ENCODE assay signal across 8 cellular contexts in the genomic region with DNA sequence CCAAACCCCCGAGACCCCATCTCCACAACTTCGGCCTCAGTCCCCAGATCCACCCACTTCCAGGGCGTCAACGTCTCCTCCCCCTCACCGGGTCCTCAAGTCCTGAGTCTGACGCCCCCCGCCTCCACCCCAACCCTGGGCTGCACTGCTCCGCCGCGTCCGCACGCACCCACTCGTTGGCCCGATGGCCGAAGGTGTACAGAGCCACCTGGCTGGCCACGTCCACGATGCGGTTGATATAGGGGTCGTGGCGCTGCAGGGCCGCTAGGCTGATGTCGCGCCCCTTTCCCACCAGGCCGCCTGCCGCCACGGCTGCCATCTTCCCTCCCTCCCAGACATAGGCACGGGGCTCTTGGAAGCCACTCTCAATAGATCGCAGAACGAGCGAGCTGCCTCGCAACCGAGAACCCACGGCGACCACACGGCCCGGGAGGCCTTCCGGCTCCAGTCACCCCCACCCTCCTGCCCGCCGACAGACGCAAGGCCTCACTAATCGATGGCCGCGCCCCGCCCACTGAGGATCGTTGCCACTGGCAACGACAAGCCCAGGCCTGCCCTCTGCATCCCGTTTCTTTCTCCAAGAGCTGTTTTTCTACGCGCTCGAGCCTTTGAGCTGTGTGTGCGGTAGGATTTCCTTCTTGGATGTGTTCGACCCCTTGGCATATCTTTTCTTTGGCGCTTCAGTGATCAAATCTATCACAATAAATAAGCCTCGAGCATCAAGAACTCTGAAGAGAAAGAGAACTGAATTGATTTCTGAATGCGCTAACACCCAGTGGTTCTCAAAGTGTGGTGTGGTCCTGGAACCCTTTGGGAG. TPM values are rescaled to one million over a fixed set of nuclear protein-coding genes. Genes with fewer than 3 reads are reported as not detected.
DNase-seq lines count a peak whose midpoint lies in the region; ATAC-seq, FAIRE-seq and TF ChIP-seq lines count a peak whose summit lies in the region.

A gene (minus strand): TSS at position 345 of the 817 bp plus-strand sequence. CDS start 26 bp downstream, at position 319.

- peaks cover 0 to 4% (median 2%) of the 10 kb centered on the region in 4 experiments; a peak in 2 of 7 replicates for H3K4me1 ChIP-seq in H1 (replicated peaks in 1 of 4; ENCODE audit: control insufficient read depth in 3 of 4, insufficient read depth in 4 of 4, low read length in 3 of 4)

- peak within 1 kb of the TSS; percentile 76; the same call in 1 of the 2 replicates for H2BK15ac ChIP-seq in H1 (ENCODE audit: low read length)

- peak within 1 kb of the TSS; percentile 90 for H3K4me3 Mint-ChIP-seq in memory B cell

- H3K36me3 ChIP-seq in H1 (ENCODE audit: control insufficient read depth in 2 of 4, insufficient read depth in 4 of 4, low read length in 3 of 4), result no peaks in the 10 kb centered on the region

- WGBS in H1 (ENCODE audit: extremely low coverage in 1 of 2, insufficient coverage in 1 of 2, insufficient read length in 1 of 2, insufficient replicate concordance in 2 of 2, low coverage in 1 of 2, low lambda C conversion rate in 2 of 2, missing lambda C conversion rate in 1 of 2), 2 experiments, result 5% methylated on average over 55 of the region's 55 CpGs; no CpG with 5 or more reads in 1 of the 2 experiments

- H3K9me3 Mint-ChIP-seq in memory B cell, result no peaks in the 10 kb centered on the region

- peak within 1 kb of the TSS; percentile 100 for H4K91ac ChIP-seq in H1 (replicated peaks; ENCODE audit: insufficient read length, low read length)

- TF ChIP-seq RAD21 in H1 (IDR thresholded peaks at IDR 0.05 in 1 of 2, conservative IDR thresholded peaks at IDR 0.05 in 1 of 2; ENCODE audit: low read depth in 2 of 2, low read length in 2 of 2), result no peak

- FAIRE-seq in H1 (lab: Jason Lieb, UNC), result peak; percentile 88

- H4K5ac ChIP-seq in H1 (ENCODE audit: insufficient read length, low read depth, low read length), result peak within 1 kb of the TSS; percentile 98

- H3K27me3 ChIP-seq in H1 (replicated peaks in 1 of 4; ENCODE audit: control insufficient read depth in 3 of 4, extremely low read depth in 1 of 4, insufficient read depth in 3 of 4, low read length in 3 of 4), result no peaks in the 10 kb centered on the region

- H3K23me2 ChIP-seq in H1 (ENCODE audit: low read depth, low read length), result peaks cover 5% of the 10 kb centered on the region

- peak within 1 kb of the TSS; percentile 58 for H3K4ac ChIP-seq in H1 (replicated peaks; ENCODE audit: insufficient read length, low read depth, low read length)

- H2BK120ac ChIP-seq in H1 (replicated peaks; ENCODE audit: low read depth, low read length), result peak within 1 kb of the TSS; percentile 75

- H3K79me1 ChIP-seq in H1 (ENCODE audit: low read depth, low read length), result no peaks in the 10 kb centered on the region

- CTCF ChIA-PET in H1 (lab: Charles Lee; ENCODE audit: partially characterized antibody), result interaction anchor here (0.6 to 1.7 kb wide), 6 partner anchors 10 to 705 kb away, joined by 3 to 5 read pairs (median 3); no protein-coding TSS in a partner anchor

- POLR2A ChIA-PET in H1 (lab: Charles Lee; ENCODE audit: partially characterized antibody), result interaction anchor here (0.5 to 2.0 kb wide), 5 partner anchors 11 to 204 kb away, joined by 3 to 10 read pairs (median 4); no protein-coding TSS in a partner anchor

- H2BK12ac ChIP-seq in H1 (ENCODE audit: low read depth, low read length), result peak within 1 kb of the TSS; percentile 86

- peak within 1 kb of the TSS; percentile 87 to 96 (median 90) for H3K4me3 ChIP-seq in H1 (ENCODE audit: extremely low read depth in 1 of 4, insufficient read depth in 2 of 4, low read depth in 3 of 4, low read length in 4 of 4)

- H3K18ac ChIP-seq in H1 (ENCODE audit: extremely low read depth, low read length), result peak within 1 kb of the TSS; percentile 100

- TF ChIP-seq POLR2A in H1 (IDR thresholded peaks at IDR 0.05; ENCODE audit: control extremely low read depth in 1 of 2, low read depth in 2 of 2, low read length in 2 of 2), result peak in 1 of 2 experiments; percentile 80; a peak in 2 of 3 replicates

- TF ChIP-seq CTCF in GM20000 (IDR thresholded peaks at IDR 0.05; ENCODE audit: extremely low read depth, missing control alignments), result no peak
- TF ChIP-seq CTCF in H1 (IDR thresholded peaks at IDR 0.05; ENCODE audit: control extremely low read depth in 1 of 3, insufficient read depth in 1 of 3, low read depth in 1 of 3, low read length in 3 of 3), result no peak

- no peak within 1 kb of the TSS for H3K14ac ChIP-seq in H1 (ENCODE audit: insufficient read length)

- peak within 1 kb of the TSS; percentile 90 for H3K27ac ChIP-seq in H1 (ENCODE audit: low read depth, low read length)

- H2BK5ac ChIP-seq in H1 (ENCODE audit: low read depth, low read length), result peak within 1 kb of the TSS; percentile 98

- peaks cover 5% of the 10 kb centered on the region for H3K36me3 Mint-ChIP-seq in memory B cell

- peak within 1 kb of the TSS; percentile 84 for H2AFZ ChIP-seq in H1 (ENCODE audit: low read length)

- H2AK5ac ChIP-seq in H1 (ENCODE audit: low read depth, low read length), result no peak within 1 kb of the TSS

- peak within 1 kb of the TSS; percentile 95 for H3K56ac ChIP-seq in H1 (replicated peaks; ENCODE audit: insufficient read length, low read depth, low read length)

- peak within 1 kb of the TSS; percentile 81 to 89 (median 86) for H3K9ac ChIP-seq in H1 (replicated peaks in 1 of 4; ENCODE audit: extremely low read depth in 1 of 4, low read depth in 3 of 4, low read length in 3 of 4)

- no peak within 1 kb of the TSS for H3K23ac ChIP-seq in H1 (ENCODE audit: insufficient read length)

- H2BK20ac ChIP-seq in H1 (ENCODE audit: low read length), result no peak within 1 kb of the TSS

- peak within 1 kb of the TSS; percentile 98 for H3K27ac Mint-ChIP-seq in memory B cell

- H3K4me2 ChIP-seq in H1 (ENCODE audit: insufficient read depth in 1 of 2, low read depth in 2 of 2, low read length in 2 of 2), result peak within 1 kb of the TSS; percentile 71 to 83

- peaks cover 3 to 39% of the 10 kb centered on the region in 2 experiments; a peak in 3 of 4 replicates for H3K79me2 ChIP-seq in H1 (ENCODE audit: control insufficient read depth in 1 of 2, insufficient read depth in 2 of 2, low read length in 2 of 2)

- ATAC-seq in memory B cell (ENCODE audit: low read depth), result peak; percentile 99

- no peaks in the 10 kb centered on the region for H3K9me3 ChIP-seq in H1 (ENCODE audit: insufficient read depth in 2 of 2, low read depth in 1 of 2, low read length in 1 of 2)

- TF ChIP-seq EP300 in H1 (IDR thresholded peaks at IDR 0.05; ENCODE audit: borderline replicate concordance in 1 of 2, low read depth in 2 of 2, low read length in 2 of 2), result 0 out of 3 replicates have a peak, but pooled peaks of 1 of the 2 experiments have one; percentile 19

- no peaks in the 10 kb centered on the region for H4K20me1 ChIP-seq in H1 (replicated peaks in 1 of 2; ENCODE audit: control insufficient read depth in 1 of 2, insufficient read depth in 2 of 2, low read length in 2 of 2)

- H3K27me3 Mint-ChIP-seq in memory B cell, result no peaks in the 10 kb centered on the region

- DNase-seq in COLO829 (ENCODE audit: low spot score) (peak; percentile 86), GM20000 (ENCODE audit: low spot score) (peak; percentile 87), HT1080 (ENCODE audit: low read depth) (peak; percentile 97), NOMO-1 treated with DMSO at 0.1 percent for 48 hours (lab: John Stamatoyannopoulos, UW; ENCODE audit: unreplicated experiment) (peak; percentile 99), H1 (ENCODE audit: low read depth in 1 of 2, low spot score in 2 of 2) (peak; percentile 93 to 96), memory B cell (ENCODE audit: low spot score in 2 of 2) (peak; percentile 83 to 89)
- DNase-seq in activated CD8-positive, alpha-beta memory T cell treated with anti-CD3 and anti-CD28 coated beads for 48 hours (ENCODE audit: low read depth in 2 of 3, low spot score in 2 of 3), result peak; percentile 75 to 88 (median 84)
- DNase-seq in stimulated activated CD8-positive, alpha-beta memory T cell treated with anti-CD3 and anti-CD28 coated beads, Interleukin-12 subunit alpha, Interleukin-12 subunit beta, amount 100 ng/mL, for 24 hours (ENCODE audit: extremely low read depth), result peak; percentile 91

- H4K8ac ChIP-seq in H1 (ENCODE audit: extremely low read depth, insufficient read depth, low read length), result peak within 1 kb of the TSS; percentile 90; the same call in 1 of the 2 replicates

- H3K4me1 Mint-ChIP-seq in memory B cell, result peaks cover 21% of the 10 kb centered on the region

TF ChIP-seq in H1, 55 proteins besides CTCF, POLR2A, EP300 and RAD21 (continues in another document):
- TF ChIP-seq JUN (IDR thresholded peaks at IDR 0.05; ENCODE audit: low read depth, low read length) (no peak), SUZ12 (IDR thresholded peaks at IDR 0.05; ENCODE audit: low read length) (no peak), HDAC2 (IDR thresholded peaks at IDR 0.05; ENCODE audit: borderline replicate concordance in 1 of 2, low read depth in 2 of 2, low read length in 2 of 2) (peak in 1 of 2 experiments; percentile 79; a peak in 1 of 4 replicates), JUND (IDR thresholded peaks at IDR 0.05; ENCODE audit: low read length) (no peak), BCL11A (IDR thresholded peaks at IDR 0.05; ENCODE audit: low read depth in 2 of 2, low read length in 2 of 2) (no peak)
- TF ChIP-seq, protein P1, sequence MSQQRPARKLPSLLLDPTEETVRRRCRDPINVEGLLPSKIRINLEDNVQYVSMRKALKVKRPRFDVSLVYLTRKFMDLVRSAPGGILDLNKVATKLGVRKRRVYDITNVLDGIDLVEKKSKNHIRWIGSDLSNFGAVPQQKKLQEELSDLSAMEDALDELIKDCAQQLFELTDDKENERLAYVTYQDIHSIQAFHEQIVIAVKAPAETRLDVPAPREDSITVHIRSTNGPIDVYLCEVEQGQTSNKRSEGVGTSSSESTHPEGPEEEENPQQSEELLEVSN (IDR thresholded peaks at IDR 0.05), result peak; percentile 85
- TF ChIP-seq, protein P2, sequence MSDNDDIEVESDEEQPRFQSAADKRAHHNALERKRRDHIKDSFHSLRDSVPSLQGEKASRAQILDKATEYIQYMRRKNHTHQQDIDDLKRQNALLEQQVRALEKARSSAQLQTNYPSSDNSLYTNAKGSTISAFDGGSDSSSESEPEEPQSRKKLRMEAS (IDR thresholded peaks at IDR 0.05), result peak; percentile 87

RNA-seq across cellular contexts. Expression of the gene that starts here (rescaled TPM):
- total RNA-seq in HT1080 (2014; rRNA removed; shearing (Covaris generic)), result 13.0 and 15.9 TPM in 2 replicates
- polyA plus RNA-seq in HT1080 (2015; cell fraction: cytosol; rRNA removed), result 22.2 and 23.5 TPM in 2 replicates
- 28.2 and 28.6 TPM in 2 replicates for polyA plus RNA-seq in HT1080 (2015; cell fraction: nucleus; rRNA removed)
- total RNA-seq in H1 (2021; fragmentation: NEBNext Ultra II Directional; extraction: Animal tissue kit (Norgen Biotek cat#: 25700)), result 14.8 and 16.3 TPM in 2 replicates
- 29.0 and 29.7 TPM in 2 replicates for polyA plus RNA-seq in H1 (2011; rRNA removed)
- polyA plus RNA-seq in H1 (2011; cell fraction: cytosol; rRNA removed), result 33.5 TPM
- polyA plus RNA-seq in H1 (2011; cell fraction: nucleus; rRNA removed), result 29.8 TPM
- 14.9 to 17.6 TPM (median 15.5 TPM) in 4 replicates for polyA plus RNA-seq in H1 (2012, experiment 1 of 2)
- 10.2 TPM for polyA plus RNA-seq in H1 (2012, experiment 2 of 2)
- 19.3 TPM for polyA plus RNA-seq in H1 (2013, experiment 1 of 2)
- 19.3 TPM for polyA plus RNA-seq in H1 (2013, experiment 2 of 2)
- 26.3 and 31.5 TPM in 2 replicates for polyA minus RNA-seq in H1 (2011; rRNA and poly(A)+ RNA removed)
- polyA minus RNA-seq in H1 (2011; cell fraction: cytosol; rRNA and poly(A)+ RNA removed), result 10.4 TPM
- polyA minus RNA-seq in H1 (2011; cell fraction: nucleus; rRNA and poly(A)+ RNA removed), result 28.8 TPM

Comparison
In these comparisons a context has a peak if more than half of its experiments do, and no peak if none do; other contexts are left out.
1. Peak in every context shown above with its lines: DNase-seq, ATAC-seq, H3K4me3 ChIP-seq and H3K27ac ChIP-seq.